Comparison of ENCODE assay signal across 8 cellular contexts in genomic region chr10:100912013-100912608, GRCh38. TPM values are rescaled to one million over a fixed set of nuclear protein-coding genes. Genes with fewer than 3 reads are reported as not detected.
DNase-seq lines count a peak whose midpoint lies in the region; ATAC-seq and TF ChIP-seq lines count a peak whose summit lies in the region.

No MANE protein-coding gene starts in this region.

- H3K9me3 Mint-ChIP-seq in progenitor cell of endocrine pancreas (ENCODE audit: low read depth) = no peaks in the 10 kb centered on the region

- H3K27me3 Mint-ChIP-seq in progenitor cell of endocrine pancreas = no peaks in the 10 kb centered on the region

- no peak for TF ChIP-seq POLR2A in erythroblast (IDR thresholded peaks at IDR 0.05; ENCODE audit: low read length)

- peaks cover 6% of the 10 kb centered on the region for H3K36me3 Mint-ChIP-seq in progenitor cell of endocrine pancreas (ENCODE audit: insufficient read depth)

- H3K27ac ChIP-seq in RWPE1 = peak overlapping the region; percentile 91

- POLR2A ChIA-PET in RWPE1 (lab: Yijun Ruan, JAX; ENCODE audit: low non-redundant PET) = no interaction called here

- no peak for ATAC-seq in HG03108 (IDR thresholded peaks at IDR 0.05; ENCODE audit: unreplicated experiment)

- H3K4me1 Mint-ChIP-seq in progenitor cell of endocrine pancreas (ENCODE audit: low read depth) = peaks cover 21% of the 10 kb centered on the region

- DNase-seq in NCI-H510A treated with DMSO at 0.1 percent for 48 hours (lab: John Stamatoyannopoulos, UW) = peak; percentile 51
- DNase-seq in NCI-H510A (lab: John Stamatoyannopoulos, UW) = no peak
- no peak for DNase-seq in RWPE1 (ENCODE audit: low spot score)
- DNase-seq in erythroblast (lab: John Stamatoyannopoulos, UW) = peak; percentile 69
- no peak for DNase-seq in progenitor cell of endocrine pancreas (ENCODE audit: low spot score, unreplicated experiment)
- no peak for DNase-seq in NCI-H69 (lab: John Stamatoyannopoulos, UW)
- no peak for DNase-seq in T1000 (lab: John Stamatoyannopoulos, UW)

- CTCF ChIA-PET in RWPE1 (lab: Yijun Ruan, JAX) = interaction anchor here (1.0 kb wide), 1 partner anchor 350 kb away, joined by 3 read pairs; no protein-coding TSS in a partner anchor

- TF ChIP-seq CTCF in RWPE1 (conservative IDR thresholded peaks at IDR 0.05; ENCODE audit: low read depth) = no peak
- no peak for TF ChIP-seq CTCF in progenitor cell of endocrine pancreas (IDR thresholded peaks at IDR 0.05; ENCODE audit: unreplicated experiment)

- peak overlapping the region; percentile 77 for H3K27ac Mint-ChIP-seq in progenitor cell of endocrine pancreas

- peak overlapping the region; percentile 99 for H3K4me3 Mint-ChIP-seq in progenitor cell of endocrine pancreas (ENCODE audit: low read depth)

RNA-seq across cellular contexts. Expression of gene SLF2, which starts 0.7 kb away (rescaled TPM):
- 29.9 and 31.8 TPM in 2 replicates for total RNA-seq in progenitor cell of endocrine pancreas

RNA-seq across cellular contexts. Expression of gene SEMA4G, which starts 57.2 kb away (rescaled TPM):
- total RNA-seq in progenitor cell of endocrine pancreas = 57.1 and 62.3 TPM in 2 replicates

Comparison
In these comparisons a context has a peak if more than half of its experiments do, and no peak if none do; other contexts are left out.
1. DNase-seq: peak in NCI-H510A treated with DMSO at 0.1 percent for 48 hours (single experiment) and erythroblast (2 of 2); none in NCI-H510A (single experiment), RWPE1 (single experiment), progenitor cell of endocrine pancreas (single experiment), NCI-H69 (single experiment) and T1000 (single experiment).